In the genomic region with DNA sequence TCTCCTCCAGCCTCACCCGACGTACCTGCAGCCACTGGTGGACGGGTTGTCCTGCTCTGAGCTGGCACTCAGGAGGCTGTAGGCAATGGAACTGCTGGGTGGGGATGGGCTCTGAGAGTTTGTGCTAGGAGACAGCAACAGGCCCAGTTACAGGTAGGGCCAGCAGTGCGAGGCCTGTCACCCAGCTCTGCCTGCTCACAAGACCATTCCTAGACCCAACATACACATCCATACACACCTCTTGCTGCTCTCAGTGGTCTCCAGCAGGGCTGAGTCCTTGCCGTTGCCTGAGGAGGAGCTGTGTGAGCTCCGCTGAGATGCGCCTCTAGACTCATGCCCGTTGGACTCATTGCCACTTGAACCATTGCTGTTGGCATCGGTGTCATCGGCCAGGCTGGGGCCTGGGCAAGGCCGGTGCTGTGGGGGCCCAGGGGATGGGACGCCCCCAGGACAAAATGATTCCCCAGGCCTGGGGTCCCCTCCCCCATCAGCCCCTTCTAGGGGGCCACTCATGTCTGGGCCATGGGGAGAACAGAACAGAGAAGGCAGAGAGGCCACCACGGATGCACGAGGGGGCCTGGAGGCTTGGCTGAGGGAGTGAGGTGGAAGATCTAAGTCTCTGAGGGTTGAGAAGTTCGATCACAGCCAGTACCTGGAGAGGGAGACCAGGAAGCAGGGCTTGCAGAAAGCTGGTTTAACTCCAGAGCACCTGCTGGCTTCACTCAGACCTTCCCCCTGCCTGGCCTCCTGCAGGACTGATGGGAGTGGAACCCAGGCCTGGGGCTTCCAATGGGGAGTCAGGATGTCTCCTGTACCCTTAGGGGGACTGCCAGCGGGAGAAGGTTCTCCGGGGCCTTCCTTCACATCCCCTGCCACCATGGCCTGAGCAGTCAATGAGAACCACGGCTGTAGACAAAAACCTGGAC, we compare ENCODE assay signal across 6 cellular contexts. TPM values are rescaled to one million over a fixed set of nuclear protein-coding genes. Genes with fewer than 3 reads are reported as not detected.
DNase-seq lines count a peak whose midpoint lies in the region; TF ChIP-seq lines count a peak whose summit lies in the region.

No MANE protein-coding gene starts in this region.

- H3K4me3 ChIP-seq in AG04450 (ENCODE audit: low read depth, low read length) (peak overlapping the region; percentile 92), NT2/D1 (ENCODE audit: insufficient read length, low read depth) (peak overlapping the region; percentile 90)

- H3K9ac ChIP-seq in NT2/D1 (ENCODE audit: insufficient read length, low read depth): peak overlapping the region; percentile 57

- H3K4me1 ChIP-seq in NT2/D1 (ENCODE audit: insufficient read depth, insufficient read length): peaks cover 9% of the 10 kb centered on the region

- no peak for TF ChIP-seq CTCF in AG04450 (IDR thresholded peaks at IDR 0.05; ENCODE audit: low read depth, low read length)

- DNase-seq in AG04450 (ENCODE audit: low read depth, low spot score) (no peak), NT2/D1 (ENCODE audit: low read depth, low spot score) (no peak), immature natural killer cell (no peak), NCI-H524 treated with DMSO at 0.1 percent for 48 hours (lab: John Stamatoyannopoulos, UW) (no peak), NK-92 (lab: John Stamatoyannopoulos, UW; ENCODE audit: unreplicated experiment) (no peak), T1000 (lab: John Stamatoyannopoulos, UW) (no peak)

- H3K27me3 ChIP-seq in AG04450 (ENCODE audit: control insufficient read depth, insufficient read depth, low read length) (no peaks in the 10 kb centered on the region), NT2/D1 (ENCODE audit: insufficient read depth, insufficient read length) (no peaks in the 10 kb centered on the region)

- peak overlapping the region; percentile 70 for H3K27ac ChIP-seq in AG04450 (ENCODE audit: low read depth, low read length)

- POLR2A ChIA-PET in AG04450 (lab: Yijun Ruan, JAX): interaction anchor here (0.8 to 2.4 kb wide), 3 partner anchors 10 to 31 kb away, joined by 3 to 18 read pairs (median 4); no protein-coding TSS in a partner anchor

- peaks cover 47% of the 10 kb centered on the region for H3K36me3 ChIP-seq in NT2/D1 (ENCODE audit: insufficient read depth, insufficient read length, low read length)

- H3K9me3 ChIP-seq in AG04450 (ENCODE audit: control insufficient read depth, insufficient read depth, low read length): no peaks in the 10 kb centered on the region; the same call in 1 of the 2 replicates
- no peaks in the 10 kb centered on the region for H3K9me3 ChIP-seq in NT2/D1 (ENCODE audit: insufficient read depth, low read length)

- H3K9me3 Mint-ChIP-seq in immature natural killer cell: peaks cover 0 to 4% (median 0%) of the 10 kb centered on the region in 6 donors

- peaks cover 9 to 40% of the 10 kb centered on the region in 2 donors for H3K4me1 Mint-ChIP-seq in immature natural killer cell

- H3K36me3 Mint-ChIP-seq in immature natural killer cell: peaks cover 4 to 25% (median 12%) of the 10 kb centered on the region in 3 donors

- CTCF ChIA-PET in AG04450 (lab: Charles Lee): interaction anchor here (1.1 to 1.5 kb wide), 2 partner anchors 12 to 32 kb away, joined by 4 to 5 read pairs; partner anchors contain the start of gene ALOXE3

- peak overlapping the region; percentile 49 to 92 (median 63) for H3K27ac Mint-ChIP-seq in immature natural killer cell

- H3K4me3 Mint-ChIP-seq in immature natural killer cell: peak overlapping the region; percentile 85 to 97 (median 90)

- H3K27me3 Mint-ChIP-seq in immature natural killer cell (ENCODE audit: low read depth in 3 of 3): peaks cover 54 to 58% (median 56%) of the 10 kb centered on the region in 3 donors

RNA-seq across cellular contexts. Expression of gene PER1, which starts 1.7 kb away (rescaled TPM):
- polyA plus RNA-seq in AG04450 (2011; rRNA removed): 3.1 and 5.5 TPM in 2 replicates
- 11.4 and 19.0 TPM in 2 replicates for polyA minus RNA-seq in AG04450 (2011; rRNA and poly(A)+ RNA removed)
- 1 to 10 TPM; 3.5 to 8.5 (median 4.5) TPM for polyA plus RNA-seq in immature natural killer cell

RNA-seq across cellular contexts. Expression of gene VAMP2, which starts 12.3 kb away (rescaled TPM):
- polyA plus RNA-seq in AG04450 (2011; rRNA removed) (20.8 and 24.3 TPM in 2 replicates), immature natural killer cell (10 to 100 TPM; 33.6 to 93.6 (median 39.5) TPM)
- polyA minus RNA-seq in AG04450 (2011; rRNA and poly(A)+ RNA removed): 9.4 and 13.1 TPM in 2 replicates

RNA-seq across cellular contexts. Expression of gene TMEM107, which starts 25.7 kb away (rescaled TPM):
- polyA plus RNA-seq in AG04450 (2011; rRNA removed) (8.7 and 9.6 TPM in 2 replicates), immature natural killer cell (10 to 100 TPM; 53.3 to 69.3 (median 64.0) TPM)
- polyA minus RNA-seq in AG04450 (2011; rRNA and poly(A)+ RNA removed): 68.2 and 152 TPM in 2 replicates

RNA-seq across cellular contexts. Expression of gene HES7, which starts 26.6 kb away (rescaled TPM):
- polyA plus RNA-seq in AG04450 (2011; rRNA removed) (not detected in 2 replicates), immature natural killer cell (not detected)
- polyA minus RNA-seq in AG04450 (2011; rRNA and poly(A)+ RNA removed): not detected in 2 replicates

RNA-seq across cellular contexts. Expression of gene ALOXE3, which starts 32.1 kb away (rescaled TPM):
- polyA plus RNA-seq in AG04450 (2011; rRNA removed) (0.04 and 0.05 TPM in 2 replicates), immature natural killer cell (not detected)
- polyA minus RNA-seq in AG04450 (2011; rRNA and poly(A)+ RNA removed): 0.09 TPM in 1 of 2 replicates, not detected in the other
